Comparison of ENCODE assay signal across 16 cellular contexts in genomic region chr17:78494189-78494960, GRCh38.
DNase-seq lines count a peak whose midpoint lies in the region.
"Had no signal": no experiment of that assay in that cellular context is flagged by ENCODE, and none has a peak within 500 bp of the region (broad histone marks: within the 10 kb centered on the region; RNA-seq: fewer than 3 reads in every experiment).

No MANE protein-coding gene starts in this region.

- no peaks in the 10 kb centered on the region for H4K20me1 ChIP-seq in BLaER1

- H3K27ac ChIP-seq in BLaER1 (no peak overlapping the region), mesenchymal stem cell (ENCODE audit: low read length, poor library complexity, severe bottlenecking) (no peak overlapping the region), substantia nigra (ENCODE audit: low read depth, low read length, poor library complexity, severe bottlenecking) (peak overlapping the region; percentile 89)

- 0 out of 2 replicates have a peak overlapping the region, but pooled peaks have one; percentile 21 for H3K4me2 ChIP-seq in BLaER1
- no peak overlapping the region for H3K4me2 ChIP-seq in mesenchymal stem cell (ENCODE audit: low read length, poor library complexity, severe bottlenecking)

- H3K4me3 ChIP-seq in BLaER1 = no peak overlapping the region
- no peak overlapping the region for H3K4me3 ChIP-seq in mesenchymal stem cell (ENCODE audit: insufficient read depth in 1 of 2, low read depth in 1 of 2, low read length in 2 of 2)

- H2AK5ac ChIP-seq in mesenchymal stem cell (ENCODE audit: low read length, severe bottlenecking) = no peak overlapping the region

- H3K23ac ChIP-seq in mesenchymal stem cell (ENCODE audit: low read length in 2 of 2) = no peak overlapping the region

- no peak overlapping the region for H3K9ac ChIP-seq in BLaER1
- H3K9ac ChIP-seq in mesenchymal stem cell (ENCODE audit: low read length) = no peak overlapping the region

- H3K18ac ChIP-seq in mesenchymal stem cell (ENCODE audit: low read depth in 1 of 2, low read length in 2 of 2) = no peak overlapping the region

- H3K27me3 ChIP-seq in BLaER1 (no peaks in the 10 kb centered on the region), mesenchymal stem cell (ENCODE audit: control insufficient read depth in 1 of 2, insufficient read depth in 1 of 2, low read length in 2 of 2) (peaks cover 0 to 59% of the 10 kb centered on the region in 2 experiments)

- no peak overlapping the region for H2BK120ac ChIP-seq in mesenchymal stem cell (ENCODE audit: low read depth, low read length)

- H4K8ac ChIP-seq in mesenchymal stem cell (ENCODE audit: low read length) = no peak overlapping the region

- no peaks in the 10 kb centered on the region for H3K36me3 ChIP-seq in BLaER1
- H3K36me3 ChIP-seq in mesenchymal stem cell (ENCODE audit: control insufficient read depth in 1 of 2, insufficient read depth in 2 of 2, low read depth in 1 of 2, low read length in 2 of 2) = no peaks in the 10 kb centered on the region

- no peak overlapping the region for H4K91ac ChIP-seq in mesenchymal stem cell (ENCODE audit: low read length)

- H3K4me1 ChIP-seq in BLaER1 (peaks cover 12% of the 10 kb centered on the region), mesenchymal stem cell (ENCODE audit: control insufficient read depth, insufficient read depth, low read depth, low read length) (peaks cover 6% of the 10 kb centered on the region)

- H3K4ac ChIP-seq in mesenchymal stem cell (ENCODE audit: low read depth in 1 of 2, low read length in 2 of 2) = no peak overlapping the region

- H2BK5ac ChIP-seq in mesenchymal stem cell (ENCODE audit: low read depth, low read length, poor library complexity, severe bottlenecking) = no peak overlapping the region

- H2BK15ac ChIP-seq in mesenchymal stem cell (ENCODE audit: low read depth, poor library complexity, severe bottlenecking) = peak overlapping the region; percentile 32

- H3K79me1 ChIP-seq in mesenchymal stem cell (replicated peaks; ENCODE audit: low read length, poor library complexity, severe bottlenecking) = no peaks in the 10 kb centered on the region

- H2AFZ ChIP-seq in mesenchymal stem cell (ENCODE audit: low read depth, low read length) = no peak overlapping the region

- no peaks in the 10 kb centered on the region for H3K9me3 ChIP-seq in BLaER1
- no peaks in the 10 kb centered on the region for H3K9me3 ChIP-seq in mesenchymal stem cell (ENCODE audit: control insufficient read depth, low read length)

- WGBS in mesenchymal stem cell = 89% methylated on average over 36 of the region's 36 CpGs

- peak; percentile 1 for DNase-seq in RPMI8226
- no peak for DNase-seq in mesenchymal stem cell
- no peak for DNase-seq in substantia nigra (lab: John Stamatoyannopoulos, UW)
- no peak for DNase-seq in SIG-M5 treated with dmso at 0.1 percent for 504 hours (lab: John Stamatoyannopoulos, UW; ENCODE audit: unreplicated experiment)
- DNase-seq in NCI-H2081 treated with DMSO at 0.1 percent for 48 hours (lab: John Stamatoyannopoulos, UW) = no peak
- DNase-seq in DMS153 treated with DMSO at 0.1 percent for 48 hours (lab: John Stamatoyannopoulos, UW; ENCODE audit: unreplicated experiment) = no peak
- DNase-seq: 8988T; AML-193; C1 segment of cervical spinal cord; CD4-positive, alpha-beta memory T cell; COR-L47; DMS153; DND-41; GDM1; HCEC 1CT had no signal

- no peak overlapping the region for H3K14ac ChIP-seq in mesenchymal stem cell (ENCODE audit: low read length in 2 of 2)

- no peak overlapping the region for H2BK12ac ChIP-seq in mesenchymal stem cell (ENCODE audit: low read length in 2 of 2)
